Comparison of ENCODE assay signal across 1 cellular context in the genomic region with DNA sequence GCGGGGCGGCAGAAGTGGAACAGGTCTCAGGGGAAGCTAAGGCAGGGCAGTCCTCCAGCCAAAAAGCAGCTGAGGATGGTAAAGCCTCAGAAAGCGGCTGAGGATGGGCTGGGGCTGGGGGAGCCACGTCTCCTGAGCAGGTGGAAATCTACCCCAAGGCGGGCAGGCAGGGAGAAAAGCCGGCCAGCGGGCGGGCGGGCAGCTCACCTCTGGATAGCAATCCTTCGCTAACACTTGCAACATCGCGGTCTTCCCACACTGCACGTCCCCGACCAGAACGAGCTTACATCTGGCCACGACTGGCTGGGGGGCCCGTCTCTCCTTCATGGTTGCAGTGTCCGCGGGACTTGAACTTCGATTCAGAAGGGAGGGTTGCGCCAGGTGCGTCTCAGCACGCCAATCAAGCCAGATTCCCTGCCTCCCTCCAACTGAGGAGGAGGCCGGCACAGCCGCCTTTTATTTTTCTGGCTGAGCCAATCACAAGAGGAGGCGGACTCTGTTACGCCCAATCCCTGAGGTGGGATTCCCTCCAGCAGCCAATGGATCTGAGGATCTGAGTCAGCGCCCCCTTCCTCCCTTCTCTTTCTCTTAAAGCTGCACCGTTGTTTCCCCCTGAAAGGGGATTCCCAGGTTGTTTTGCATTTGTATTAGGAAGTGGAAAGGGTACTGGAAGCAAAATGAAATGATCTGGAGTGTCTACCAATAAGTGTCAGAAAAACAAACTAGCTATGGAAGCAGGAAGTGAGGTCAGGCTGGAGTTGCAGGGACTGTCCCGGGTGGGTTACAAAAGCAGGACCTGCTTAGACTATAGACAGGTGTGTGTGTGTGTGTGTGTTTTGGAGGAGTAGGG.
TF ChIP-seq lines count a peak whose summit lies in the region.

A gene (minus strand): TSS at position 430 of the 850 bp plus-strand sequence. CDS start 103 bp downstream, at position 327.

TF ChIP-seq in HepG2, 621 proteins besides CTCF, POLR2A, EP300 and RAD21 (continued from another document and continues in another):
- TF ChIP-seq ZNF788 (CRISPR knock-in tag; IDR thresholded peaks at IDR 0.05; ENCODE audit: borderline replicate concordance), result peak; percentile 53; the same call in 1 of the 2 replicates
- no peak for TF ChIP-seq SMARCC2 (IDR thresholded peaks at IDR 0.05)
- TF ChIP-seq ZNF652 (CRISPR knock-in tag; IDR thresholded peaks at IDR 0.05; ENCODE audit: borderline replicate concordance, low read depth), result no peak; the same call in 1 of the 2 replicates
- TF ChIP-seq, protein P1, sequence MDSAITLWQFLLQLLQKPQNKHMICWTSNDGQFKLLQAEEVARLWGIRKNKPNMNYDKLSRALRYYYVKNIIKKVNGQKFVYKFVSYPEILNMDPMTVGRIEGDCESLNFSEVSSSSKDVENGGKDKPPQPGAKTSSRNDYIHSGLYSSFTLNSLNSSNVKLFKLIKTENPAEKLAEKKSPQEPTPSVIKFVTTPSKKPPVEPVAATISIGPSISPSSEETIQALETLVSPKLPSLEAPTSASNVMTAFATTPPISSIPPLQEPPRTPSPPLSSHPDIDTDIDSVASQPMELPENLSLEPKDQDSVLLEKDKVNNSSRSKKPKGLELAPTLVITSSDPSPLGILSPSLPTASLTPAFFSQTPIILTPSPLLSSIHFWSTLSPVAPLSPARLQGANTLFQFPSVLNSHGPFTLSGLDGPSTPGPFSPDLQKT (CRISPR knock-in tag; IDR thresholded peaks at IDR 0.05; ENCODE audit: borderline replicate concordance), result no peak
- TF ChIP-seq ZNF660 (CRISPR knock-in tag; IDR thresholded peaks at IDR 0.05; ENCODE audit: borderline replicate concordance, low read depth), result no peak
- TF ChIP-seq, protein P2, sequence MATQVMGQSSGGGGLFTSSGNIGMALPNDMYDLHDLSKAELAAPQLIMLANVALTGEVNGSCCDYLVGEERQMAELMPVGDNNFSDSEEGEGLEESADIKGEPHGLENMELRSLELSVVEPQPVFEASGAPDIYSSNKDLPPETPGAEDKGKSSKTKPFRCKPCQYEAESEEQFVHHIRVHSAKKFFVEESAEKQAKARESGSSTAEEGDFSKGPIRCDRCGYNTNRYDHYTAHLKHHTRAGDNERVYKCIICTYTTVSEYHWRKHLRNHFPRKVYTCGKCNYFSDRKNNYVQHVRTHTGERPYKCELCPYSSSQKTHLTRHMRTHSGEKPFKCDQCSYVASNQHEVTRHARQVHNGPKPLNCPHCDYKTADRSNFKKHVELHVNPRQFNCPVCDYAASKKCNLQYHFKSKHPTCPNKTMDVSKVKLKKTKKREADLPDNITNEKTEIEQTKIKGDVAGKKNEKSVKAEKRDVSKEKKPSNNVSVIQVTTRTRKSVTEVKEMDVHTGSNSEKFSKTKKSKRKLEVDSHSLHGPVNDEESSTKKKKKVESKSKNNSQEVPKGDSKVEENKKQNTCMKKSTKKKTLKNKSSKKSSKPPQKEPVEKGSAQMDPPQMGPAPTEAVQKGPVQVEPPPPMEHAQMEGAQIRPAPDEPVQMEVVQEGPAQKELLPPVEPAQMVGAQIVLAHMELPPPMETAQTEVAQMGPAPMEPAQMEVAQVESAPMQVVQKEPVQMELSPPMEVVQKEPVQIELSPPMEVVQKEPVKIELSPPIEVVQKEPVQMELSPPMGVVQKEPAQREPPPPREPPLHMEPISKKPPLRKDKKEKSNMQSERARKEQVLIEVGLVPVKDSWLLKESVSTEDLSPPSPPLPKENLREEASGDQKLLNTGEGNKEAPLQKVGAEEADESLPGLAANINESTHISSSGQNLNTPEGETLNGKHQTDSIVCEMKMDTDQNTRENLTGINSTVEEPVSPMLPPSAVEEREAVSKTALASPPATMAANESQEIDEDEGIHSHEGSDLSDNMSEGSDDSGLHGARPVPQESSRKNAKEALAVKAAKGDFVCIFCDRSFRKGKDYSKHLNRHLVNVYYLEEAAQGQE (IDR thresholded peaks at IDR 0.05; ENCODE audit: borderline replicate concordance in 1 of 2, low read depth in 1 of 2, low read length in 2 of 2), result peak in 1 of 2 experiments; percentile 67; a peak in 1 of 4 replicates
- peak; percentile 71; the same call in 1 of the 2 replicates for TF ChIP-seq REPIN1 (CRISPR knock-in tag; IDR thresholded peaks at IDR 0.05; ENCODE audit: borderline replicate concordance, low read depth)
- TF ChIP-seq, protein P3, sequence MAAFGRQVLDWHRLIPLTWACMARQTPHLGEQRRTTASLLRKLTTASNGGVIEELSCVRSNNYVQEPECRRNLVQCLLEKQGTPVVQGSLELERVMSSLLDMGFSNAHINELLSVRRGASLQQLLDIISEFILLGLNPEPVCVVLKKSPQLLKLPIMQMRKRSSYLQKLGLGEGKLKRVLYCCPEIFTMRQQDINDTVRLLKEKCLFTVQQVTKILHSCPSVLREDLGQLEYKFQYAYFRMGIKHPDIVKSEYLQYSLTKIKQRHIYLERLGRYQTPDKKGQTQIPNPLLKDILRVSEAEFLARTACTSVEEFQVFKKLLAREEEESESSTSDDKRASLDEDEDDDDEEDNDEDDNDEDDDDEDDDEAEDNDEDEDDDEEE (CRISPR knock-in tag; IDR thresholded peaks at IDR 0.05), result no peak
- no peak for TF ChIP-seq ZNF773 (CRISPR knock-in tag; IDR thresholded peaks at IDR 0.05; ENCODE audit: borderline replicate concordance)
- TF ChIP-seq, protein P4, sequence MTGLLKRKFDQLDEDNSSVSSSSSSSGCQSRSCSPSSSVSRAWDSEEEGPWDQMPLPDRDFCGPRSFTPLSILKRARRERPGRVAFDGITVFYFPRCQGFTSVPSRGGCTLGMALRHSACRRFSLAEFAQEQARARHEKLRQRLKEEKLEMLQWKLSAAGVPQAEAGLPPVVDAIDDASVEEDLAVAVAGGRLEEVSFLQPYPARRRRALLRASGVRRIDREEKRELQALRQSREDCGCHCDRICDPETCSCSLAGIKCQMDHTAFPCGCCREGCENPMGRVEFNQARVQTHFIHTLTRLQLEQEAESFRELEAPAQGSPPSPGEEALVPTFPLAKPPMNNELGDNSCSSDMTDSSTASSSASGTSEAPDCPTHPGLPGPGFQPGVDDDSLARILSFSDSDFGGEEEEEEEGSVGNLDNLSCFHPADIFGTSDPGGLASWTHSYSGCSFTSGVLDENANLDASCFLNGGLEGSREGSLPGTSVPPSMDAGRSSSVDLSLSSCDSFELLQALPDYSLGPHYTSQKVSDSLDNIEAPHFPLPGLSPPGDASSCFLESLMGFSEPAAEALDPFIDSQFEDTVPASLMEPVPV (CRISPR knock-in tag; IDR thresholded peaks at IDR 0.05), result peak; percentile 54; the same call in 1 of the 2 replicates
- 0 out of 2 replicates have a peak, but pooled peaks have one; percentile 33 for TF ChIP-seq MXD4 (CRISPR knock-in tag; IDR thresholded peaks at IDR 0.05)
- no peak for TF ChIP-seq TCF7L2 (IDR thresholded peaks at IDR 0.05; ENCODE audit: low read depth, low read length)
- peak; percentile 92 for TF ChIP-seq NFYC (CRISPR knock-in tag; IDR thresholded peaks at IDR 0.05)
- TF ChIP-seq, protein P5, sequence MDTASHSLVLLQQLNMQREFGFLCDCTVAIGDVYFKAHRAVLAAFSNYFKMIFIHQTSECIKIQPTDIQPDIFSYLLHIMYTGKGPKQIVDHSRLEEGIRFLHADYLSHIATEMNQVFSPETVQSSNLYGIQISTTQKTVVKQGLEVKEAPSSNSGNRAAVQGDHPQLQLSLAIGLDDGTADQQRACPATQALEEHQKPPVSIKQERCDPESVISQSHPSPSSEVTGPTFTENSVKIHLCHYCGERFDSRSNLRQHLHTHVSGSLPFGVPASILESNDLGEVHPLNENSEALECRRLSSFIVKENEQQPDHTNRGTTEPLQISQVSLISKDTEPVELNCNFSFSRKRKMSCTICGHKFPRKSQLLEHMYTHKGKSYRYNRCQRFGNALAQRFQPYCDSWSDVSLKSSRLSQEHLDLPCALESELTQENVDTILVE (CRISPR knock-in tag; IDR thresholded peaks at IDR 0.05), result 0 out of 2 replicates have a peak, but pooled peaks have one; percentile 45
- TF ChIP-seq CEBPB (IDR thresholded peaks at IDR 0.05; ENCODE audit: borderline replicate concordance, low read depth, low read length), result peak; percentile 44; the same call in 1 of the 2 replicates
- no peak for TF ChIP-seq ZNF839 (CRISPR knock-in tag; IDR thresholded peaks at IDR 0.05; ENCODE audit: borderline replicate concordance)
- TF ChIP-seq ZNF10 (CRISPR knock-in tag; IDR thresholded peaks at IDR 0.05; ENCODE audit: borderline replicate concordance, low read depth), result no peak
- TF ChIP-seq SNAPC2 (CRISPR knock-in tag; IDR thresholded peaks at IDR 0.05), result no peak
- no peak for TF ChIP-seq ZNF570 (CRISPR knock-in tag; IDR thresholded peaks at IDR 0.05; ENCODE audit: borderline replicate concordance)
- TF ChIP-seq, protein P6, sequence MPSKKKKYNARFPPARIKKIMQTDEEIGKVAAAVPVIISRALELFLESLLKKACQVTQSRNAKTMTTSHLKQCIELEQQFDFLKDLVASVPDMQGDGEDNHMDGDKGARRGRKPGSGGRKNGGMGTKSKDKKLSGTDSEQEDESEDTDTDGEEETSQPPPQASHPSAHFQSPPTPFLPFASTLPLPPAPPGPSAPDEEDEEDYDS (CRISPR knock-in tag; IDR thresholded peaks at IDR 0.05), result peak; percentile 98
- TF ChIP-seq ZKSCAN8 (CRISPR knock-in tag; IDR thresholded peaks at IDR 0.05; ENCODE audit: borderline replicate concordance), result no peak
- TF ChIP-seq RARA (CRISPR knock-in tag; IDR thresholded peaks at IDR 0.05), result no peak
- 0 out of 2 replicates have a peak, but pooled peaks have one; percentile 51 for TF ChIP-seq REXO4 (CRISPR knock-in tag; IDR thresholded peaks at IDR 0.05; ENCODE audit: borderline replicate concordance)
- TF ChIP-seq NR2F6 (IDR thresholded peaks at IDR 0.05), result no peak
- no peak for TF ChIP-seq NR2F6 (CRISPR knock-in tag; IDR thresholded peaks at IDR 0.05)
- TF ChIP-seq ZNF747 (CRISPR knock-in tag; IDR thresholded peaks at IDR 0.05; ENCODE audit: borderline replicate concordance), result peak; percentile 61; the same call in 1 of the 2 replicates
- TF ChIP-seq GATA4 (IDR thresholded peaks at IDR 0.05; ENCODE audit: borderline replicate concordance, low read depth), result peak; percentile 88; the same call in 1 of the 2 replicates
- no peak for TF ChIP-seq SIX1 (CRISPR knock-in tag; IDR thresholded peaks at IDR 0.05; ENCODE audit: borderline replicate concordance)
- TF ChIP-seq, protein P7, sequence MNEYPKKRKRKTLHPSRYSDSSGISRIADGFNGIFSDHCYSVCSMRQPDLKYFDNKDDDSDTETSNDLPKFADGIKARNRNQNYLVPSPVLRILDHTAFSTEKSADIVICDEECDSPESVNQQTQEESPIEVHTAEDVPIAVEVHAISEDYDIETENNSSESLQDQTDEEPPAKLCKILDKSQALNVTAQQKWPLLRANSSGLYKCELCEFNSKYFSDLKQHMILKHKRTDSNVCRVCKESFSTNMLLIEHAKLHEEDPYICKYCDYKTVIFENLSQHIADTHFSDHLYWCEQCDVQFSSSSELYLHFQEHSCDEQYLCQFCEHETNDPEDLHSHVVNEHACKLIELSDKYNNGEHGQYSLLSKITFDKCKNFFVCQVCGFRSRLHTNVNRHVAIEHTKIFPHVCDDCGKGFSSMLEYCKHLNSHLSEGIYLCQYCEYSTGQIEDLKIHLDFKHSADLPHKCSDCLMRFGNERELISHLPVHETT (CRISPR knock-in tag; conservative IDR thresholded peaks at IDR 0.05), result no peak
- TF ChIP-seq TAF1 (CRISPR knock-in tag; IDR thresholded peaks at IDR 0.05), result peak; percentile 93
- no peak for TF ChIP-seq ZFYVE20 (CRISPR knock-in tag; IDR thresholded peaks at IDR 0.05; ENCODE audit: borderline replicate concordance, low read depth)
- no peak for TF ChIP-seq MZF1 (CRISPR knock-in tag; IDR thresholded peaks at IDR 0.05; ENCODE audit: borderline replicate concordance)
- peak; percentile 33; the same call in 1 of the 2 replicates for TF ChIP-seq ZMYM2 (CRISPR knock-in tag; IDR thresholded peaks at IDR 0.05)
- TF ChIP-seq, protein P8, sequence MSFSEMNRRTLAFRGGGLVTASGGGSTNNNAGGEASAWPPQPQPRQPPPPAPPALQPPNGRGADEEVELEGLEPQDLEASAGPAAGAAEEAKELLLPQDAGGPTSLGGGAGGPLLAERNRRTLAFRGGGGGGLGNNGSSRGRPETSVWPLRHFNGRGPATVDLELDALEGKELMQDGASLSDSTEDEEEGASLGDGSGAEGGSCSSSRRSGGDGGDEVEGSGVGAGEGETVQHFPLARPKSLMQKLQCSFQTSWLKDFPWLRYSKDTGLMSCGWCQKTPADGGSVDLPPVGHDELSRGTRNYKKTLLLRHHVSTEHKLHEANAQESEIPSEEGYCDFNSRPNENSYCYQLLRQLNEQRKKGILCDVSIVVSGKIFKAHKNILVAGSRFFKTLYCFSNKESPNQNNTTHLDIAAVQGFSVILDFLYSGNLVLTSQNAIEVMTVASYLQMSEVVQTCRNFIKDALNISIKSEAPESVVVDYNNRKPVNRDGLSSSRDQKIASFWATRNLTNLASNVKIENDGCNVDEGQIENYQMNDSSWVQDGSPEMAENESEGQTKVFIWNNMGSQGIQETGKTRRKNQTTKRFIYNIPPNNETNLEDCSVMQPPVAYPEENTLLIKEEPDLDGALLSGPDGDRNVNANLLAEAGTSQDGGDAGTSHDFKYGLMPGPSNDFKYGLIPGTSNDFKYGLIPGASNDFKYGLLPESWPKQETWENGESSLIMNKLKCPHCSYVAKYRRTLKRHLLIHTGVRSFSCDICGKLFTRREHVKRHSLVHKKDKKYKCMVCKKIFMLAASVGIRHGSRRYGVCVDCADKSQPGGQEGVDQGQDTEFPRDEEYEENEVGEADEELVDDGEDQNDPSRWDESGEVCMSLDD (CRISPR knock-in tag; IDR thresholded peaks at IDR 0.05; ENCODE audit: borderline replicate concordance), result no peak
- no peak for TF ChIP-seq HNRNPK (IDR thresholded peaks at IDR 0.05; ENCODE audit: low read depth, low read length, poor library complexity, severe bottlenecking)
- TF ChIP-seq ZFP37 (CRISPR knock-in tag; IDR thresholded peaks at IDR 0.05; ENCODE audit: borderline replicate concordance), result no peak
- peak; percentile 68 for TF ChIP-seq PHF8 (CRISPR knock-in tag; IDR thresholded peaks at IDR 0.05)
- TF ChIP-seq ZNF101 (CRISPR knock-in tag; IDR thresholded peaks at IDR 0.05; ENCODE audit: borderline replicate concordance, low read depth), result no peak
- TF ChIP-seq EHMT2 (IDR thresholded peaks at IDR 0.05; ENCODE audit: borderline replicate concordance, low read depth, low read length), result no peak
- no peak for TF ChIP-seq ZNF296 (CRISPR knock-in tag; conservative IDR thresholded peaks at IDR 0.05)
- TF ChIP-seq MEIS2 (CRISPR knock-in tag; IDR thresholded peaks at IDR 0.05), result peak; percentile 80
- TF ChIP-seq SP5 (CRISPR knock-in tag; IDR thresholded peaks at IDR 0.05; ENCODE audit: borderline replicate concordance, low read depth), result peak; percentile 29; the same call in 1 of the 2 replicates
- 0 out of 2 replicates have a peak, but pooled peaks have one; percentile 39 for TF ChIP-seq THYN1 (CRISPR knock-in tag; IDR thresholded peaks at IDR 0.05; ENCODE audit: borderline replicate concordance, low read depth)
- TF ChIP-seq TGIF2 (CRISPR knock-in tag; IDR thresholded peaks at IDR 0.05), result no peak
- TF ChIP-seq KDM3A (CRISPR knock-in tag; IDR thresholded peaks at IDR 0.05; ENCODE audit: low read depth), result no peak
- no peak for TF ChIP-seq ZNF468 (CRISPR knock-in tag; IDR thresholded peaks at IDR 0.05)
- TF ChIP-seq, protein P9, sequence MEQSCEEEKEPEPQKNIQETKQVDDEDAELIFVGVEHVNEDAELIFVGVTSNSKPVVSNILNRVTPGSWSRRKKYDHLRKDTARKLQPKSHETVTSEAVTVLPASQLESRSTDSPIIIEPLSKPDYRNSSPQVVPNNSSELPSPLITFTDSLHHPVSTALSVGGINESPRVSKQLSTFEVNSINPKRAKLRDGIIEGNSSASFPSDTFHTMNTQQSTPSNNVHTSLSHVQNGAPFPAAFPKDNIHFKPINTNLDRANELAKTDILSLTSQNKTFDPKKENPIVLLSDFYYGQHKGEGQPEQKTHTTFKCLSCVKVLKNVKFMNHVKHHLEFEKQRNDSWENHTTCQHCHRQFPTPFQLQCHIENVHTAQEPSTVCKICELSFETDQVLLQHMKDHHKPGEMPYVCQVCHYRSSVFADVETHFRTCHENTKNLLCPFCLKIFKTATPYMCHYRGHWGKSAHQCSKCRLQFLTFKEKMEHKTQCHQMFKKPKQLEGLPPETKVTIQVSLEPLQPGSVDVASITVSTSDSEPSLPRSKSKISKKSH (CRISPR knock-in tag; IDR thresholded peaks at IDR 0.05; ENCODE audit: borderline replicate concordance), result peak; percentile 60; the same call in 1 of the 2 replicates
